ENCODE assay signal across 10 cellular contexts in genomic region chr14:89720741-89721315, GRCh38.
DNase-seq lines count a peak whose midpoint lies in the region; ATAC-seq and TF ChIP-seq lines count a peak whose summit lies in the region.
"Had no signal": no experiment of that assay in that cellular context is flagged by ENCODE, and none has a peak within 500 bp of the region (broad histone marks: within the 10 kb centered on the region; RNA-seq: fewer than 3 reads in every experiment).

No MANE protein-coding gene starts in this region.

- H3K27ac Mint-ChIP-seq in WTC11, result peak overlapping the region; percentile 93

- H3K4me3 Mint-ChIP-seq in WTC11, result no peak overlapping the region; the same call in 1 of the 2 replicates
- H3K4me3 Mint-ChIP-seq: neural crest cell had no signal

- ATAC-seq in GM19324 (IDR thresholded peaks at IDR 0.05; ENCODE audit: low FRiP score, unreplicated experiment), result peak; percentile 68
- peak; percentile 72 for ATAC-seq in HG03342 (IDR thresholded peaks at IDR 0.05; ENCODE audit: unreplicated experiment)
- peak; percentile 81 for ATAC-seq in WTC11

- POLR2A ChIA-PET in WTC11 (lab: Charles Lee), result no interaction called here

- no peak for TF ChIP-seq CTCF in WTC11 (IDR thresholded peaks at IDR 0.05)
- no peak for TF ChIP-seq CTCF in colonic mucosa (IDR thresholded peaks at IDR 0.05)
- no peak for TF ChIP-seq CTCF in testis (IDR thresholded peaks at IDR 0.05)

- H3K9me3 ChIP-seq in colonic mucosa (no peaks in the 10 kb centered on the region), testis (no peaks in the 10 kb centered on the region)
- H3K9me3 ChIP-seq: SJSA1 had no signal

- CTCF ChIA-PET in WTC11 (lab: Charles Lee), result interaction anchor here (1.1 to 2.2 kb wide), 4 partner anchors 47 to 219 kb away, joined by 3 to 5 read pairs (median 3); no protein-coding TSS in a partner anchor

- intact Hi-C loops in colonic mucosa (cut with DNase I) (no loop called here), posterior vena cava (cut with DNase I) (no loop called here), testis (cut with DNase I; ENCODE audit: low total_unique reads) (no loop called here)

- H3K27me3 ChIP-seq in colonic mucosa, result no peaks in the 10 kb centered on the region
- H3K27me3 ChIP-seq in testis, result no peaks in the 10 kb centered on the region
- H3K27me3 ChIP-seq: SJSA1 had no signal

- DNase-seq in WTC11 (ENCODE audit: low spot score) (no peak), colonic mucosa (no peak), posterior vena cava (ENCODE audit: low spot score) (peak; percentile 79), testis (no peak), NCI-H2227 (lab: John Stamatoyannopoulos, UW; ENCODE audit: unreplicated experiment) (no peak), SW480 (ENCODE audit: low spot score) (no peak)

- 78 to 80% methylated on average over 7 of the region's 7 CpGs for WGBS in testis, 2 donors

- no peaks in the 10 kb centered on the region for H3K36me3 Mint-ChIP-seq in WTC11

- H3K27me3 Mint-ChIP-seq in WTC11 (ENCODE audit: low read depth), result no peaks in the 10 kb centered on the region

- TF ChIP-seq POLR2A in testis (IDR thresholded peaks at IDR 0.05), result no peak

- H3K9ac ChIP-seq in colonic mucosa (ENCODE audit: low read depth in 2 of 2, low read length in 2 of 2), result no peak overlapping the region

- H3K4me3 ChIP-seq in colonic mucosa, result no peak overlapping the region
- H3K4me3 ChIP-seq in testis, result no peak overlapping the region
- H3K4me3 ChIP-seq: SJSA1 had no signal

- no peaks in the 10 kb centered on the region for H3K36me3 ChIP-seq in colonic mucosa
- H3K36me3 ChIP-seq in testis (ENCODE audit: low read depth, missing control alignments), result no peaks in the 10 kb centered on the region
- H3K36me3 ChIP-seq: SJSA1 had no signal

- H3K4me1 ChIP-seq in colonic mucosa (no peaks in the 10 kb centered on the region), testis (no peaks in the 10 kb centered on the region)

- peaks cover 2% of the 10 kb centered on the region; the same call in 1 of the 2 replicates for H3K9me3 Mint-ChIP-seq in WTC11
- H3K9me3 Mint-ChIP-seq: neural crest cell had no signal

- H3K27ac ChIP-seq in colonic mucosa, result peak overlapping the region; percentile 20
- no peak overlapping the region for H3K27ac ChIP-seq in testis
- H3K27ac ChIP-seq: SJSA1 had no signal

- peaks cover 52% of the 10 kb centered on the region for H3K4me1 Mint-ChIP-seq in WTC11

TF ChIP-seq in WTC11, 78 proteins besides CTCF, POLR2A, EP300 and RAD21:
- no peak for TF ChIP-seq TCF7 (CRISPR knock-in tag; IDR thresholded peaks at IDR 0.05; ENCODE audit: low read depth)
- TF ChIP-seq TEAD1 (CRISPR knock-in tag; IDR thresholded peaks at IDR 0.05), result 0 out of 2 replicates have a peak, but pooled peaks have one; percentile 54
- TF ChIP-seq ETV6 (CRISPR knock-in tag; IDR thresholded peaks at IDR 0.05), result peak; percentile 86
